Comparison of ENCODE assay signal across 1 cellular context in genomic region chr1:28751315-28752056, GRCh38.
TF ChIP-seq lines count a peak whose summit lies in the region.

No MANE protein-coding gene starts in this region.

TF ChIP-seq in K562, 482 proteins besides CTCF, POLR2A, EP300 and RAD21 (continued from another document):
- 0 out of 4 replicates have a peak, but pooled peaks of 1 of the 2 experiments have one; percentile 19 for TF ChIP-seq MNT (conservative IDR thresholded peaks at IDR 0.05)
- peak; percentile 73; the same call in 1 of the 2 replicates for TF ChIP-seq MECOM (CRISPR knock-in tag; IDR thresholded peaks at IDR 0.05)
- no peak for TF ChIP-seq ZNF76 (CRISPR knock-in tag; IDR thresholded peaks at IDR 0.05; ENCODE audit: borderline replicate concordance)
- peak; percentile 70; the same call in 1 of the 2 replicates for TF ChIP-seq MEF2A (IDR thresholded peaks at IDR 0.05; ENCODE audit: control insufficient read depth, low read depth, low read length)
- TF ChIP-seq MEIS2 (IDR thresholded peaks at IDR 0.05; ENCODE audit: partially characterized antibody) = peak; percentile 46
- TF ChIP-seq DACH1 (IDR thresholded peaks at IDR 0.05; ENCODE audit: partially characterized antibody) = peak; percentile 56
- peak; percentile 19; the same call in 1 of the 2 replicates for TF ChIP-seq ARID3A (IDR thresholded peaks at IDR 0.05; ENCODE audit: borderline replicate concordance, low read depth, low read length)
- TF ChIP-seq MEF2D (tag; conservative IDR thresholded peaks at IDR 0.05; ENCODE audit: low read depth) = peak; percentile 87
- TF ChIP-seq LCOR (CRISPR knock-in tag; IDR thresholded peaks at IDR 0.05) = 0 out of 2 replicates have a peak, but pooled peaks have one; percentile 66
- TF ChIP-seq UBTF (IDR thresholded peaks at IDR 0.05; ENCODE audit: borderline replicate concordance in 1 of 2, low read depth in 2 of 2, low read length in 2 of 2) = no peak
- TF ChIP-seq FOXA3 (CRISPR knock-in tag; conservative IDR thresholded peaks at IDR 0.05 in 1 of 2, IDR thresholded peaks at IDR 0.05 in 1 of 2) = 0 out of 4 replicates have a peak, but pooled peaks of 1 of the 2 experiments have one; percentile 14
- peak; percentile 79 for TF ChIP-seq CBFA2T3 (IDR thresholded peaks at IDR 0.05)
- TF ChIP-seq CBFA2T2 (conservative IDR thresholded peaks at IDR 0.05) = peak; percentile 58
- TF ChIP-seq FOXK2 (conservative IDR thresholded peaks at IDR 0.05 in 1 of 2, IDR thresholded peaks at IDR 0.05 in 1 of 2; ENCODE audit: low read depth in 2 of 2) = peak in 1 of 2 experiments; percentile 36; a peak in 1 of 4 replicates
- TF ChIP-seq ADNP (tag; IDR thresholded peaks at IDR 0.05) = peak; percentile 86
- peak; percentile 39; the same call in 1 of the 2 replicates for TF ChIP-seq TAL1 (IDR thresholded peaks at IDR 0.05)
- peak; percentile 76 for TF ChIP-seq DPF2 (IDR thresholded peaks at IDR 0.05)
- peak in 1 of 2 experiments; percentile 9; a peak in 1 of 4 replicates for TF ChIP-seq KDM1A (IDR thresholded peaks at IDR 0.05)
- no peak for TF ChIP-seq DNMT1 (IDR thresholded peaks at IDR 0.05)
- TF ChIP-seq ARID1B (IDR thresholded peaks at IDR 0.05) = peak; percentile 80
- peak; percentile 92 for TF ChIP-seq NFIC (IDR thresholded peaks at IDR 0.05)
- TF ChIP-seq NCOA2 (IDR thresholded peaks at IDR 0.05; ENCODE audit: partially characterized antibody in 2 of 2) = peak in 1 of 2 experiments; percentile 11
- peak; percentile 55; the same call in 1 of the 2 replicates for TF ChIP-seq CTBP1 (IDR thresholded peaks at IDR 0.05; ENCODE audit: borderline replicate concordance)
- TF ChIP-seq SOX6 (IDR thresholded peaks at IDR 0.05) = peak; percentile 75
- no peak for TF ChIP-seq ZNF592 (IDR thresholded peaks at IDR 0.05)
- 0 out of 4 replicates have a peak, but pooled peaks of 1 of the 2 experiments have one; percentile 34 for TF ChIP-seq TBL1XR1 (IDR thresholded peaks at IDR 0.05; ENCODE audit: low read length in 2 of 2)
- no peak for TF ChIP-seq ZBTB5 (IDR thresholded peaks at IDR 0.05)
- peak; percentile 61 for TF ChIP-seq NCOR1 (IDR thresholded peaks at IDR 0.05)
- TF ChIP-seq FOSL1 (tag; conservative IDR thresholded peaks at IDR 0.05) = peak; percentile 93
- TF ChIP-seq FOXK1 (CRISPR knock-in tag; IDR thresholded peaks at IDR 0.05; ENCODE audit: borderline replicate concordance) = no peak
- peak; percentile 81 for TF ChIP-seq SMARCA4 (IDR thresholded peaks at IDR 0.05)
- peak; percentile 38; the same call in 1 of the 2 replicates for TF ChIP-seq NFIX (CRISPR knock-in tag; IDR thresholded peaks at IDR 0.05; ENCODE audit: low read depth)
- no peak for TF ChIP-seq MYC (IDR thresholded peaks at IDR 0.05; ENCODE audit: low read depth, low read length)
- no peak for TF ChIP-seq MYC (CRISPR knock-in tag; IDR thresholded peaks at IDR 0.05; ENCODE audit: borderline replicate concordance, low read depth)
